11 cellular contexts compared by ENCODE assay signal in genomic region chr12:121533391-121534090, GRCh38. TPM values are rescaled to one million over a fixed set of nuclear protein-coding genes. Genes with fewer than 3 reads are reported as not detected.
DNase-seq lines count a peak whose midpoint lies in the region; ATAC-seq and TF ChIP-seq lines count a peak whose summit lies in the region.
"Had no signal": no experiment of that assay in that cellular context is flagged by ENCODE, and none has a peak within 500 bp of the region (broad histone marks: within the 10 kb centered on the region; RNA-seq: fewer than 3 reads in every experiment).

No MANE protein-coding gene starts in this region.

- no peaks in the 10 kb centered on the region for H3K9me3 Mint-ChIP-seq in activated CD8-positive, alpha-beta T cell treated with anti-CD3 and anti-CD28 coated beads for 36 hours
- H3K9me3 Mint-ChIP-seq in activated CD8-positive, alpha-beta T cell treated with anti-CD3 and anti-CD28 coated beads, Interleukin-2, amount 10 ng/mL, durations not matched to agents 7 days and 5 days (ENCODE audit: insufficient read depth) = no peaks in the 10 kb centered on the region
- H3K9me3 Mint-ChIP-seq in T-cell = no peaks in the 10 kb centered on the region
- no peaks in the 10 kb centered on the region for H3K9me3 Mint-ChIP-seq in immature natural killer cell

- no peaks in the 10 kb centered on the region for H3K27me3 ChIP-seq in stomach

- H3K4me1 Mint-ChIP-seq in activated CD8-positive, alpha-beta T cell treated with anti-CD3 and anti-CD28 coated beads for 36 hours (ENCODE audit: low read depth) = peaks cover 68% of the 10 kb centered on the region
- peaks cover 73% of the 10 kb centered on the region for H3K4me1 Mint-ChIP-seq in activated CD8-positive, alpha-beta T cell treated with anti-CD3 and anti-CD28 coated beads, Interleukin-2, amount 10 ng/mL, durations not matched to agents 7 days and 5 days (ENCODE audit: low read depth)
- H3K4me1 Mint-ChIP-seq in T-cell = peaks cover 57 to 69% (median 65%) of the 10 kb centered on the region in 3 donors
- peaks cover 61 to 65% of the 10 kb centered on the region in 2 donors for H3K4me1 Mint-ChIP-seq in immature natural killer cell

- no peak for TF ChIP-seq POLR2A in stomach (IDR thresholded peaks at IDR 0.05)

- peak overlapping the region; percentile 27 for H3K4me3 Mint-ChIP-seq in activated CD8-positive, alpha-beta T cell treated with anti-CD3 and anti-CD28 coated beads for 36 hours
- no peak overlapping the region for H3K4me3 Mint-ChIP-seq in activated CD8-positive, alpha-beta T cell treated with anti-CD3 and anti-CD28 coated beads, Interleukin-2, amount 10 ng/mL, durations not matched to agents 7 days and 5 days
- H3K4me3 Mint-ChIP-seq in T-cell (no peak overlapping the region), immature natural killer cell (no peak overlapping the region)

- peaks cover 48 to 71% (median 59%) of the 10 kb centered on the region in 4 donors for H3K4me1 ChIP-seq in stomach

- CTCF ChIA-PET in activated CD8-positive, alpha-beta T cell treated with anti-CD3 and anti-CD28 coated beads for 36 hours (lab: Charles Lee) = interaction anchor here (1.0 to 1.2 kb wide), 2 partner anchors 39 to 54 kb away, joined by 4 read pairs; no protein-coding TSS in a partner anchor
- CTCF ChIA-PET in activated CD8-positive, alpha-beta T cell treated with anti-CD3 and anti-CD28 coated beads, Interleukin-2, amount 10 ng/mL, durations not matched to agents 7 days and 5 days (lab: Charles Lee) = no interaction called here
- CTCF ChIA-PET in T-cell (lab: Charles Lee) = no interaction called here

- DNase-seq in activated CD8-positive, alpha-beta T cell treated with anti-CD3 and anti-CD28 coated beads for 36 hours = no peak
- DNase-seq in activated CD8-positive, alpha-beta T cell treated with anti-CD3 and anti-CD28 coated beads, Interleukin-2, amount 10 ng/mL, durations not matched to agents 7 days and 5 days = no peak
- DNase-seq in T-cell (no peak), immature natural killer cell (no peak), stomach (no peak), CD1c-positive myeloid dendritic cell (ENCODE audit: extremely low spot score) (no peak)
- DNase-seq in effector CD8-positive, alpha-beta T cell (lab: John Stamatoyannopoulos, UW) = no peak
- DNase-seq: H7, hippocampal formation, NCI-H446 treated with DMSO at 0.1 percent for 48 hours had no signal

- peaks cover 24% of the 10 kb centered on the region for H3K36me3 Mint-ChIP-seq in activated CD8-positive, alpha-beta T cell treated with anti-CD3 and anti-CD28 coated beads for 36 hours (ENCODE audit: low read depth)
- H3K36me3 Mint-ChIP-seq in activated CD8-positive, alpha-beta T cell treated with anti-CD3 and anti-CD28 coated beads, Interleukin-2, amount 10 ng/mL, durations not matched to agents 7 days and 5 days (ENCODE audit: low read depth) = peaks cover 39% of the 10 kb centered on the region
- peaks cover 21% of the 10 kb centered on the region for H3K36me3 Mint-ChIP-seq in T-cell
- peaks cover 5 to 7% (median 7%) of the 10 kb centered on the region in 3 donors for H3K36me3 Mint-ChIP-seq in immature natural killer cell

- POLR2A ChIA-PET in activated CD8-positive, alpha-beta T cell treated with anti-CD3 and anti-CD28 coated beads for 36 hours (lab: Charles Lee) = interaction anchor here (1.4 kb wide), 1 partner anchor 10 kb away, joined by 4 read pairs; no protein-coding TSS in a partner anchor
- POLR2A ChIA-PET in activated CD8-positive, alpha-beta T cell treated with anti-CD3 and anti-CD28 coated beads, Interleukin-2, amount 10 ng/mL, durations not matched to agents 7 days and 5 days (lab: Charles Lee) = interaction anchor here (0.9 to 1.5 kb wide), 2 partner anchors 58 to 135 kb away, joined by 3 to 4 read pairs; no protein-coding TSS in a partner anchor
- POLR2A ChIA-PET in T-cell (lab: Charles Lee) = interaction anchor here in 1 of 2 donors (0.7 kb wide), 1 partner anchor 284 kb away, joined by 7 read pairs; no protein-coding TSS in a partner anchor

- H3K27ac Mint-ChIP-seq in activated CD8-positive, alpha-beta T cell treated with anti-CD3 and anti-CD28 coated beads for 36 hours = no peak overlapping the region
- no peak overlapping the region for H3K27ac Mint-ChIP-seq in activated CD8-positive, alpha-beta T cell treated with anti-CD3 and anti-CD28 coated beads, Interleukin-2, amount 10 ng/mL, durations not matched to agents 7 days and 5 days
- peak overlapping the region; percentile 55 to 80 for H3K27ac Mint-ChIP-seq in T-cell
- peak overlapping the region in 5 of 6 donors; percentile 39 to 79 (median 60) for H3K27ac Mint-ChIP-seq in immature natural killer cell

- ATAC-seq in activated CD8-positive, alpha-beta T cell treated with anti-CD3 and anti-CD28 coated beads for 36 hours = no peak
- no peak for ATAC-seq in activated CD8-positive, alpha-beta T cell treated with anti-CD3 and anti-CD28 coated beads, Interleukin-2, amount 10 ng/mL, durations not matched to agents 7 days and 5 days
- ATAC-seq in T-cell (replicated peaks in 1 of 4) (no peak), GM21576 (IDR thresholded peaks at IDR 0.05; ENCODE audit: unreplicated experiment) (no peak)

- no peak overlapping the region for H3K4me3 ChIP-seq in stomach

- H3K27ac ChIP-seq in stomach = peak overlapping the region in 3 of 5 donors; percentile 56 to 70 (median 61)

- no peaks in the 10 kb centered on the region for H3K9me3 ChIP-seq in stomach

- 63 to 72% (median 67%) methylated on average over 17 of the region's 17 CpGs for WGBS in stomach, 5 donors

- TF ChIP-seq CTCF in activated CD8-positive, alpha-beta T cell treated with anti-CD3 and anti-CD28 coated beads for 36 hours (IDR thresholded peaks at IDR 0.05) = no peak
- no peak for TF ChIP-seq CTCF in stomach (IDR thresholded peaks at IDR 0.05)

- TF ChIP-seq EP300 in stomach (IDR thresholded peaks at IDR 0.05) = no peak

- H3K36me3 ChIP-seq in stomach = peaks cover 0 to 30% (median 8%) of the 10 kb centered on the region in 4 donors

- no peaks in the 10 kb centered on the region for H3K27me3 Mint-ChIP-seq in activated CD8-positive, alpha-beta T cell treated with anti-CD3 and anti-CD28 coated beads for 36 hours
- no peaks in the 10 kb centered on the region for H3K27me3 Mint-ChIP-seq in activated CD8-positive, alpha-beta T cell treated with anti-CD3 and anti-CD28 coated beads, Interleukin-2, amount 10 ng/mL, durations not matched to agents 7 days and 5 days (ENCODE audit: low read depth)
- H3K27me3 Mint-ChIP-seq in T-cell (no peaks in the 10 kb centered on the region), immature natural killer cell (ENCODE audit: low read depth in 3 of 3) (peaks cover 6 to 11% (median 6%) of the 10 kb centered on the region in 3 donors)

- intact Hi-C loops in activated CD8-positive, alpha-beta T cell treated with anti-CD3 and anti-CD28 coated beads for 36 hours (cut with micrococcal nuclease) = loop anchor here (5.0 kb wide), 1 partner anchor 36 kb away; no protein-coding TSS in a partner anchor
- intact Hi-C loops in stomach (cut with DNase I; ENCODE audit: low total_unique reads) = no loop called here

RNA-seq across cellular contexts. Expression of gene KDM2B, which starts 47.3 kb away (rescaled TPM):
- 10 to 100 TPM; 61.0 to 61.7 TPM for total RNA-seq in activated CD8-positive, alpha-beta T cell treated with anti-CD3 and anti-CD28 coated beads for 36 hours
- 10 to 100 TPM; 76.1 to 76.6 TPM for total RNA-seq in activated CD8-positive, alpha-beta T cell treated with anti-CD3 and anti-CD28 coated beads, Interleukin-2, amount 10 ng/mL, durations not matched to agents 7 days and 5 days
- total RNA-seq in T-cell (100 to 1,000 TPM in 2 of 5 donors, 10 to 100 TPM in 3; 74.1 to 102 (median 95.8) TPM), stomach (10 to 100 TPM in 4 of 5 donors, 1 to 10 TPM in 1; 5.8 to 72.8 (median 17.1) TPM)
- polyA plus RNA-seq in immature natural killer cell (10 to 100 TPM in 2 of 3 donors, 1 to 10 TPM in 1; 9.6 to 17.0 (median 10.4) TPM), stomach (1 to 10 TPM; 7.8 to 9.0 (median 8.0) TPM)

Comparison
In these comparisons a context has a peak if more than half of its experiments do, and no peak if none do; other contexts are left out.
1. H3K27ac Mint-ChIP-seq: peak in T-cell (2 of 2) and immature natural killer cell (5 of 6); none in activated CD8-positive, alpha-beta T cell treated with anti-CD3 and anti-CD28 coated beads for 36 hours (single experiment) and activated CD8-positive, alpha-beta T cell treated with anti-CD3 and anti-CD28 coated beads, Interleukin-2, amount 10 ng/mL, durations not matched to agents 7 days and 5 days (single experiment).